8 cellular contexts compared by ENCODE assay signal in genomic region chr6:116571683-116572000, GRCh38. TPM values are rescaled to one million over a fixed set of nuclear protein-coding genes. Genes with fewer than 3 reads are reported as not detected.
A peak's percentile ranks its signal among the peaks of the same experiment; 100 is the strongest.
DNase-seq lines count a peak whose midpoint lies in the region; ATAC-seq and TF ChIP-seq lines count a peak whose summit lies in the region.

No MANE protein-coding gene starts in this region.

- TF ChIP-seq POLR2A in gastroesophageal sphincter (IDR thresholded peaks at IDR 0.05) (no peak), gastrocnemius medialis (IDR thresholded peaks at IDR 0.05) (no peak)

- TF ChIP-seq EP300 in gastroesophageal sphincter (IDR thresholded peaks at IDR 0.05), result no peak

- H3K27me3 Mint-ChIP-seq in WTC11 (ENCODE audit: low read depth), result no peaks in the 10 kb centered on the region; the same call in 1 of the 2 replicates

- H3K4me3 ChIP-seq in GM12875 (ENCODE audit: low read depth, low read length), result peak overlapping the region; percentile 69
- peak overlapping the region; percentile 51 to 79 for H3K4me3 ChIP-seq in gastroesophageal sphincter
- H3K4me3 ChIP-seq in gastrocnemius medialis, result peak overlapping the region; percentile 77 to 92 (median 86)

- in situ Hi-C loops in gastrocnemius medialis (cut with MboI; ENCODE audit: low sequenced_read_pairs in 4 of 4), result no loop called here

- peak overlapping the region; percentile 98 for H3K4me3 Mint-ChIP-seq in WTC11

- H3K4me1 ChIP-seq in gastroesophageal sphincter (peaks cover 10 to 39% (median 11%) of the 10 kb centered on the region in 3 donors), gastrocnemius medialis (peaks cover 41 to 43% of the 10 kb centered on the region in 2 donors)

- peaks cover 14% of the 10 kb centered on the region for H3K4me1 Mint-ChIP-seq in WTC11

- no peaks in the 10 kb centered on the region for H3K9me3 Mint-ChIP-seq in WTC11

- no peak for DNase-seq in WTC11 (ENCODE audit: low spot score)
- no peak for DNase-seq in gastrocnemius medialis
- no peak for DNase-seq in NCI-H1694 (lab: John Stamatoyannopoulos, UW)
- DNase-seq in AG08395 (ENCODE audit: low spot score), result no peak
- no peak for DNase-seq in NCI-H1105 treated with DMSO at 0.1 percent for 48 hours (lab: John Stamatoyannopoulos, UW)

- H3K36me3 ChIP-seq in gastroesophageal sphincter (peaks cover 0 to 18% of the 10 kb centered on the region in 2 donors), gastrocnemius medialis (peaks cover 0 to 11% of the 10 kb centered on the region in 2 donors)

- POLR2A ChIA-PET in WTC11 (lab: Charles Lee), result interaction anchor here (0.6 to 2.5 kb wide), 8 partner anchors 112 to 318 kb away, joined by 3 to 11 read pairs (median 4); partner anchors contain the start of genes DSE, TSPYL1 and TSPYL4

- H3K9me3 ChIP-seq in gastroesophageal sphincter, result no peaks in the 10 kb centered on the region
- H3K9me3 ChIP-seq in gastrocnemius medialis, result no peaks in the 10 kb centered on the region

- CTCF ChIA-PET in WTC11 (lab: Charles Lee), result interaction anchor here (0.6 to 2.2 kb wide), 12 partner anchors 9 to 354 kb away, joined by 3 to 19 read pairs (median 4); partner anchors contain the start of gene CALHM5

- intact Hi-C loops in gastrocnemius medialis (cut with DNase I; ENCODE audit: low total_unique reads), result loop anchor here (1.0 to 5.0 kb wide), 4 partner anchors 96 to 291 kb away; partner anchors contain the start of genes KPNA5 and ZUP1

- TF ChIP-seq CTCF in GM12875 (IDR thresholded peaks at IDR 0.05; ENCODE audit: borderline replicate concordance, insufficient read depth, low read depth, low read length) (no peak), WTC11 (IDR thresholded peaks at IDR 0.05) (no peak), gastroesophageal sphincter (IDR thresholded peaks at IDR 0.05) (no peak), gastrocnemius medialis (IDR thresholded peaks at IDR 0.05 in 4 of 5, conservative IDR thresholded peaks at IDR 0.05 in 1 of 5) (no peak)

- H3K36me3 Mint-ChIP-seq in WTC11, result no peaks in the 10 kb centered on the region; the same call in 1 of the 2 replicates

- H3K27me3 ChIP-seq in gastroesophageal sphincter, result no peaks in the 10 kb centered on the region
- H3K27me3 ChIP-seq in gastrocnemius medialis, result no peaks in the 10 kb centered on the region

- H3K27ac ChIP-seq in gastroesophageal sphincter (peak overlapping the region; percentile 64 to 95 (median 94)), gastrocnemius medialis (peak overlapping the region; percentile 88 to 94 (median 91))

- WGBS in gastroesophageal sphincter (ENCODE audit: low coverage in 1 of 2), 2 donors, result 0% methylated on average over 5 of the region's 12 CpGs

- ATAC-seq in WTC11, result no peak
- ATAC-seq in gastroesophageal sphincter, result no peak
- ATAC-seq in gastrocnemius medialis, result peak; percentile 47 to 56
- ATAC-seq in HG03045 (IDR thresholded peaks at IDR 0.05; ENCODE audit: unreplicated experiment), result no peak

- H3K27ac Mint-ChIP-seq in WTC11, result peak overlapping the region; percentile 95

TF ChIP-seq in WTC11, 78 proteins besides CTCF, POLR2A, EP300 and RAD21:
- TF ChIP-seq JUN (CRISPR knock-in tag; IDR thresholded peaks at IDR 0.05), result 0 out of 2 replicates have a peak, but pooled peaks have one; percentile 60
- no peak for TF ChIP-seq EMX1 (CRISPR knock-in tag; IDR thresholded peaks at IDR 0.05)
- TF ChIP-seq MAX (CRISPR knock-in tag; IDR thresholded peaks at IDR 0.05), result peak; percentile 32; the same call in 1 of the 2 replicates
- 0 out of 2 replicates have a peak, but pooled peaks have one; percentile 6 for TF ChIP-seq SMAD4 (CRISPR knock-in tag; IDR thresholded peaks at IDR 0.05)

RNA-seq across cellular contexts. Expression of gene RWDD1, which starts 0.3 kb away (rescaled TPM):
- total RNA-seq in WTC11 (2021), result 26.2 to 33.8 TPM (median 28.3 TPM) in 3 replicates
- total RNA-seq in gastroesophageal sphincter, result 10 to 100 TPM; 56.1 to 77.3 (median 60.3) TPM
- 10 to 100 TPM; 42.1 to 63.8 (median 51.2) TPM for total RNA-seq in gastrocnemius medialis

RNA-seq across cellular contexts. Expression of gene CALHM4, which starts 18.1 kb away (rescaled TPM):
- total RNA-seq in WTC11 (2021), result not detected in 3 replicates
- not detected for total RNA-seq in gastroesophageal sphincter
- total RNA-seq in gastrocnemius medialis, result not detected

RNA-seq across cellular contexts. Expression of gene TRAPPC3L, which starts 26.2 kb away (rescaled TPM):
- not detected in 3 replicates for total RNA-seq in WTC11 (2021)
- total RNA-seq in gastroesophageal sphincter, result not detected
- not detected for total RNA-seq in gastrocnemius medialis

RNA-seq across cellular contexts. Expression of gene RSPH4A, which starts 44.6 kb away (rescaled TPM):
- total RNA-seq in WTC11 (2021) (0.34 to 0.57 TPM (median 0.34 TPM) in 3 replicates), gastroesophageal sphincter (under 1 TPM in 2 of 4 donors, not detected in 2; 0.19 to 0.40 TPM), gastrocnemius medialis (1 to 10 TPM in 1 of 4 donors, under 1 TPM in 2, not detected in 1; 0.16 to 2.8 (median 0.56) TPM)

Comparison
In these comparisons a context has a peak if more than half of its experiments do, and no peak if none do; other contexts are left out.
1. ATAC-seq: peak in gastrocnemius medialis (2 of 2); none in WTC11 (single experiment), gastroesophageal sphincter (single experiment) and HG03045 (single experiment).
2. Peak in every context shown above with its lines, with median percentiles within 50 percentile points of each other: H3K4me3 ChIP-seq.